ENCODE assay signal across 43 cellular contexts in genomic region chr5:143762636-143763035, GRCh38. TPM values are rescaled to one million over a fixed set of nuclear protein-coding genes. Genes with fewer than 3 reads are reported as not detected.
"Had no signal": no experiment of that assay in that cellular context is flagged by ENCODE, and none has a peak within 500 bp of the region (broad histone marks: within the 10 kb centered on the region; RNA-seq: fewer than 3 reads in every experiment).

No MANE protein-coding gene starts in this region.

- H3K4me3 ChIP-seq: adrenal gland, ascending aorta, body of pancreas, breast epithelium, cardiac muscle cell had no signal

- H3K27ac Mint-ChIP-seq: activated naive CD4-positive, alpha-beta T cell treated with anti-CD3 and anti-CD28 coated beads for 36 hours; activated naive CD4-positive, alpha-beta T cell treated with anti-CD3 and anti-CD28 coated beads, Interleukin-2, amount 10 ng/mL, durations not matched to agents 7 days and 5 days; activated naive CD4-positive, alpha-beta T cell treated with anti-CD3 and anti-CD28 coated beads, Interleukin-2, amount 50 U/mL, for 24 hours; activated naive CD4-positive, alpha-beta T cell treated with anti-CD3 and anti-CD28 coated beads, Interleukin-2, amount 50 U/mL, for 72 hours; activated naive CD8-positive, alpha-beta T cell; activated naive CD8-positive, alpha-beta T cell treated with anti-CD3 and anti-CD28 coated beads for 36 hours; activated naive CD8-positive, alpha-beta T cell treated with anti-CD3 and anti-CD28 coated beads, Interleukin-2, amount 10 ng/mL, durations not matched to agents 7 days and 5 days; activated naive CD8-positive, alpha-beta T cell treated with anti-CD3 and anti-CD28 coated beads, Interleukin-2, amount 50 U/mL, for 24 hours; activated T-cell treated with anti-CD3 and anti-CD28 coated beads, Interleukin-2, amount 50 U/mL, for 24 hours; activated T-cell treated with anti-CD3 and anti-CD28 coated beads, Interleukin-2, amount 50 U/mL, for 72 hours; activated T-helper 1 cell treated with anti-CD3 and anti-CD28 coated beads, Interleukin-12 subunit alpha, Interleukin-12 subunit beta, Interleukin-2, Interleukin-4 antibody, amounts not matched to agents 30 ng/mL and 10 ng/mL and 1 ng/mL, durations not matched to agents 14 hours and 24 hours and 36 hours; activated T-helper 17 cell treated with anti-CD3 and anti-CD28 coated beads, Interleukin-2, amount 50 U/mL, for 72 hours had no signal

- FAIRE-seq: astrocyte, bronchial epithelial cell had no signal

- H3K27me3 ChIP-seq: ascending aorta, brain microvascular endothelial cell, breast epithelium, cardiac muscle cell had no signal

- DNase-seq: activated effector memory CD4-positive, alpha-beta T cell treated with anti-CD3 and anti-CD28 coated beads, Interleukin-2, amount 50 U/mL, for 16 hours; activated effector memory CD4-positive, alpha-beta T cell treated with Interleukin-2 at 50 U/mL for 16 hours; activated gamma-delta T cell; activated gamma-delta T cell treated with Interleukin-2 at 50 U/mL for 16 hours; activated naive CD4-positive, alpha-beta T cell; activated naive CD4-positive, alpha-beta T cell treated with anti-CD3 and anti-CD28 coated beads for 36 hours; activated naive CD4-positive, alpha-beta T cell treated with anti-CD3 and anti-CD28 coated beads, Interleukin-2, amount 10 ng/mL, durations not matched to agents 7 days and 5 days; activated naive CD4-positive, alpha-beta T cell treated with anti-CD3 and anti-CD28 coated beads, Interleukin-2, amount 50 U/mL, for 16 hours; activated naive CD4-positive, alpha-beta T cell treated with Interleukin-2 at 50 U/mL for 16 hours; activated naive CD8-positive, alpha-beta T cell treated with anti-CD3 and anti-CD28 coated beads for 36 hours; activated naive CD8-positive, alpha-beta T cell treated with anti-CD3 and anti-CD28 coated beads, Interleukin-2, amount 10 ng/mL, durations not matched to agents 7 days and 5 days; activated naive CD8-positive, alpha-beta T cell treated with anti-CD3 and anti-CD28 coated beads, Interleukin-2, amount 50 U/mL, for 24 hours; activated T-cell treated with anti-CD3 and anti-CD28 coated beads, Interleukin-2, amount 50 U/mL, for 1 hour; activated T-cell treated with anti-CD3 and anti-CD28 coated beads, Interleukin-2, amount 50 U/mL, for 24 hours; activated T-cell treated with anti-CD3 and anti-CD28 coated beads, Interleukin-2, amount 50 U/mL, for 4 hours; activated T-cell treated with anti-CD3 and anti-CD28 coated beads, Interleukin-2, amount 50 U/mL, for 48 hours; activated T-cell treated with anti-CD3 and anti-CD28 coated beads, Interleukin-2, amount 50 U/mL, for 72 hours; adrenal gland; amniotic stem cell; amygdala; anterior cingulate cortex; aorta; body of pancreas; brain microvascular endothelial cell; caudate nucleus; central memory CD4-positive, alpha-beta T cell; cerebellar nuclear complex had no signal

- H3K9me3 Mint-ChIP-seq: activated naive CD4-positive, alpha-beta T cell treated with anti-CD3 and anti-CD28 coated beads for 36 hours; activated naive CD4-positive, alpha-beta T cell treated with anti-CD3 and anti-CD28 coated beads, Interleukin-2, amount 10 ng/mL, durations not matched to agents 7 days and 5 days; activated naive CD4-positive, alpha-beta T cell treated with anti-CD3 and anti-CD28 coated beads, Interleukin-2, amount 50 U/mL, for 24 hours; activated naive CD4-positive, alpha-beta T cell treated with anti-CD3 and anti-CD28 coated beads, Interleukin-2, amount 50 U/mL, for 72 hours; activated naive CD8-positive, alpha-beta T cell treated with anti-CD3 and anti-CD28 coated beads for 36 hours; activated naive CD8-positive, alpha-beta T cell treated with anti-CD3 and anti-CD28 coated beads, Interleukin-2, amount 10 ng/mL, durations not matched to agents 7 days and 5 days; activated T-cell treated with anti-CD3 and anti-CD28 coated beads, Interleukin-2, amount 50 U/mL, for 24 hours; activated T-cell treated with anti-CD3 and anti-CD28 coated beads, Interleukin-2, amount 50 U/mL, for 4 hours; activated T-cell treated with anti-CD3 and anti-CD28 coated beads, Interleukin-2, amount 50 U/mL, for 72 hours; activated T-helper 1 cell treated with anti-CD3 and anti-CD28 coated beads, Interleukin-12 subunit alpha, Interleukin-12 subunit beta, Interleukin-2, Interleukin-4 antibody, amounts not matched to agents 30 ng/mL and 10 ng/mL and 1 ng/mL, durations not matched to agents 14 hours and 24 hours and 36 hours; central memory CD8-positive, alpha-beta T cell had no signal

- H3K27ac ChIP-seq: adrenal gland, ascending aorta, body of pancreas, brain microvascular endothelial cell, breast epithelium, cardiac muscle cell had no signal

- H3K4me3 Mint-ChIP-seq: activated naive CD4-positive, alpha-beta T cell treated with anti-CD3 and anti-CD28 coated beads for 36 hours; activated naive CD4-positive, alpha-beta T cell treated with anti-CD3 and anti-CD28 coated beads, Interleukin-2, amount 10 ng/mL, durations not matched to agents 7 days and 5 days; activated naive CD4-positive, alpha-beta T cell treated with anti-CD3 and anti-CD28 coated beads, Interleukin-2, amount 50 U/mL, for 24 hours; activated naive CD8-positive, alpha-beta T cell; activated naive CD8-positive, alpha-beta T cell treated with anti-CD3 and anti-CD28 coated beads for 36 hours; activated naive CD8-positive, alpha-beta T cell treated with anti-CD3 and anti-CD28 coated beads, Interleukin-2, amount 10 ng/mL, durations not matched to agents 7 days and 5 days; activated naive CD8-positive, alpha-beta T cell treated with anti-CD3 and anti-CD28 coated beads, Interleukin-2, amount 50 U/mL, for 24 hours; activated T-cell treated with anti-CD3 and anti-CD28 coated beads, Interleukin-2, amount 50 U/mL, for 24 hours; activated T-cell treated with anti-CD3 and anti-CD28 coated beads, Interleukin-2, amount 50 U/mL, for 4 hours; activated T-cell treated with anti-CD3 and anti-CD28 coated beads, Interleukin-2, amount 50 U/mL, for 72 hours; activated T-helper 1 cell treated with anti-CD3 and anti-CD28 coated beads, Interleukin-12 subunit alpha, Interleukin-12 subunit beta, Interleukin-2, Interleukin-4 antibody, amounts not matched to agents 30 ng/mL and 10 ng/mL and 1 ng/mL, durations not matched to agents 14 hours and 24 hours and 36 hours; activated T-helper 17 cell treated with anti-CD3 and anti-CD28 coated beads, Interleukin-2, amount 50 U/mL, for 72 hours; brain; central memory CD8-positive, alpha-beta T cell had no signal

- ATAC-seq: activated naive CD4-positive, alpha-beta T cell treated with anti-CD3 and anti-CD28 coated beads, Interleukin-2, amount 50 U/mL, for 72 hours; activated naive CD8-positive, alpha-beta T cell treated with anti-CD3 and anti-CD28 coated beads, Interleukin-2, amount 50 U/mL, for 24 hours; activated T-cell treated with anti-CD3 and anti-CD28 coated beads, Interleukin-2, amount 50 U/mL, for 4 hours; activated T-cell treated with anti-CD3 and anti-CD28 coated beads, Interleukin-2, amount 50 U/mL, for 72 hours; activated T-helper 17 cell treated with anti-CD3 and anti-CD28 coated beads, Interleukin-2, amount 50 U/mL, for 72 hours; body of pancreas had no signal

- H3K36me3 ChIP-seq: adrenal gland, ascending aorta, brain microvascular endothelial cell, breast epithelium, cardiac muscle cell had no signal

- H3K4me1 ChIP-seq: adrenal gland, ascending aorta, body of pancreas, breast epithelium had no signal

- H3K9me3 ChIP-seq: adrenal gland, ascending aorta, body of pancreas, breast epithelium had no signal

- H3K4me1 Mint-ChIP-seq: activated naive CD4-positive, alpha-beta T cell treated with anti-CD3 and anti-CD28 coated beads, Interleukin-2, amount 10 ng/mL, durations not matched to agents 7 days and 5 days; activated naive CD4-positive, alpha-beta T cell treated with anti-CD3 and anti-CD28 coated beads, Interleukin-2, amount 50 U/mL, for 24 hours; activated naive CD8-positive, alpha-beta T cell treated with anti-CD3 and anti-CD28 coated beads, Interleukin-2, amount 10 ng/mL, durations not matched to agents 7 days and 5 days; central memory CD8-positive, alpha-beta T cell had no signal

- H3K27me3 Mint-ChIP-seq: activated naive CD4-positive, alpha-beta T cell treated with anti-CD3 and anti-CD28 coated beads, Interleukin-2, amount 10 ng/mL, durations not matched to agents 7 days and 5 days; brain had no signal

- H3K36me3 Mint-ChIP-seq: activated naive CD4-positive, alpha-beta T cell treated with anti-CD3 and anti-CD28 coated beads, Interleukin-2, amount 10 ng/mL, durations not matched to agents 7 days and 5 days; activated naive CD4-positive, alpha-beta T cell treated with anti-CD3 and anti-CD28 coated beads, Interleukin-2, amount 50 U/mL, for 24 hours; activated naive CD4-positive, alpha-beta T cell treated with anti-CD3 and anti-CD28 coated beads, Interleukin-2, amount 50 U/mL, for 72 hours; activated naive CD8-positive, alpha-beta T cell; activated naive CD8-positive, alpha-beta T cell treated with anti-CD3 and anti-CD28 coated beads for 36 hours; activated naive CD8-positive, alpha-beta T cell treated with anti-CD3 and anti-CD28 coated beads, Interleukin-2, amount 10 ng/mL, durations not matched to agents 7 days and 5 days; brain had no signal

RNA-seq across cellular contexts. Expression of gene HMHB1, which starts 49.3 kb away (rescaled TPM):
- total RNA-seq: activated naive CD4-positive, alpha-beta T cell treated with anti-CD3 and anti-CD28 coated beads for 36 hours; activated naive CD4-positive, alpha-beta T cell treated with anti-CD3 and anti-CD28 coated beads, Interleukin-2, amount 50 U/mL, for 72 hours; activated naive CD8-positive, alpha-beta T cell treated with anti-CD3 and anti-CD28 coated beads for 36 hours; activated naive CD8-positive, alpha-beta T cell treated with anti-CD3 and anti-CD28 coated beads, Interleukin-2, amount 10 ng/mL, durations not matched to agents 7 days and 5 days; activated T-cell treated with anti-CD3 and anti-CD28 coated beads, Interleukin-2, amount 50 U/mL, for 4 hours; activated T-cell treated with anti-CD3 and anti-CD28 coated beads, Interleukin-2, amount 50 U/mL, for 72 hours; activated T-helper 17 cell treated with anti-CD3 and anti-CD28 coated beads, Interleukin-2, amount 50 U/mL, for 72 hours; adrenal gland; aorta; ascending aorta; astrocyte; body of pancreas; breast epithelium; bronchial epithelial cell; cardiac muscle cell; cardiac septum; cerebellum; chondrocyte had no signal
- polyA plus RNA-seq: adipose tissue, adrenal gland, aorta, cardiac muscle cell had no signal
